15 cellular contexts compared by ENCODE assay signal in genomic region chr2:152571035-152571766, GRCh38.
DNase-seq lines count a peak whose midpoint lies in the region; ATAC-seq, FAIRE-seq and TF ChIP-seq lines count a peak whose summit lies in the region.
"Had no signal": no experiment of that assay in that cellular context is flagged by ENCODE, and none has a peak within 500 bp of the region (broad histone marks: within the 10 kb centered on the region; RNA-seq: fewer than 3 reads in every experiment).

No MANE protein-coding gene starts in this region.

- RAD21 ChIA-PET in GM12878 (lab: Charles Lee; ENCODE audit: unreplicated experiment), result interaction anchor here (0.5 to 2.3 kb wide), 5 partner anchors 11 to 1282 kb away, joined by 3 to 9 read pairs (median 3); no protein-coding TSS in a partner anchor

- in situ Hi-C loops in GM12878 (cut with MboI), result no loop called here

- intact Hi-C loops in GM12878 (cut with micrococcal nuclease; ENCODE audit: unreplicated experiment) (loop anchor here (1.0 kb wide), 1 partner anchor 378 kb away; no protein-coding TSS in a partner anchor), left cardiac atrium (cut with DNase I) (no loop called here), left lung (cut with DNase I) (no loop called here)

- no peak for TF ChIP-seq CTCF in GM12878 (IDR thresholded peaks at IDR 0.05 in 2 of 3, conservative IDR thresholded peaks at IDR 0.05 in 1 of 3; ENCODE audit: control insufficient read depth in 2 of 3, extremely low read depth in 1 of 3, insufficient read depth in 1 of 3, low read depth in 3 of 3, low read length in 3 of 3)
- no peak for TF ChIP-seq CTCF in left lung (IDR thresholded peaks at IDR 0.05)

- ATAC-seq in GM12878 (peak; percentile 8; the same call in 1 of the 3 replicates), left cardiac atrium (peak; percentile 50 to 96), left lung (no peak)
- ATAC-seq: body of pancreas; stimulated activated memory B cell treated with anti-CD40 and anti-IgM and Interleukin-4, amounts not matched to agents 10 μg/mL and 1 μg/mL and 100 μg/mL, for 72 hours had no signal

- H3K4me1 ChIP-seq in GM12878 (ENCODE audit: control insufficient read depth, insufficient read depth, low read length), result peaks cover 16% of the 10 kb centered on the region
- H3K4me1 ChIP-seq in left lung, result no peaks in the 10 kb centered on the region
- H3K4me1 ChIP-seq: body of pancreas had no signal

- H3K27me3 ChIP-seq in GM12878 (replicated peaks in 1 of 2; ENCODE audit: control insufficient read depth in 2 of 2, insufficient read depth in 2 of 2, low read length in 1 of 2) (no peaks in the 10 kb centered on the region), left lung (no peaks in the 10 kb centered on the region)
- H3K27me3 ChIP-seq: body of pancreas had no signal

- SMC1A ChIA-PET in GM12878 (lab: Charles Lee; ENCODE audit: uncharacterized antibody, unreplicated experiment), result interaction anchor here (0.8 to 3.6 kb wide), 10 partner anchors 8 to 203 kb away, joined by 3 to 12 read pairs (median 3); no protein-coding TSS in a partner anchor

- no peak overlapping the region for H3K9ac ChIP-seq in GM12878 (ENCODE audit: control insufficient read depth, insufficient read depth, low read length)

- BruUV-seq in GM12878 (replicated peaks; lab: Mats Ljungman, UMichigan), result no TSS peak

- TF ChIP-seq POLR2A in GM12878 (IDR thresholded peaks at IDR 0.05; ENCODE audit: low read depth, low read length), result no peak

- no peak for FAIRE-seq in GM12878 (lab: Jason Lieb, UNC)
- FAIRE-seq: GM18507 had no signal

- no peak for TF ChIP-seq EP300 in GM12878 (IDR thresholded peaks at IDR 0.05; ENCODE audit: borderline replicate concordance in 1 of 2, control insufficient read depth in 1 of 2, low read depth in 2 of 2, low read length in 2 of 2)

- CTCF ChIA-PET in GM12878 (lab: Yijun Ruan, JAX), result interaction anchor here (0.9 to 1.6 kb wide), 7 partner anchors 7 to 390 kb away, joined by 3 to 5 read pairs (median 3); no protein-coding TSS in a partner anchor

- H3K4me2 ChIP-seq in GM12878 (ENCODE audit: control insufficient read depth, insufficient read depth), result no peak overlapping the region

- H3K36me3 ChIP-seq in GM12878 (ENCODE audit: control insufficient read depth in 2 of 2, insufficient read depth in 2 of 2, low read length in 1 of 2) (no peaks in the 10 kb centered on the region), left lung (no peaks in the 10 kb centered on the region)

- DNase-seq in HPDE6-E6E7 (ENCODE audit: extremely low spot score) (peak; percentile 62), GM12878 (ENCODE audit: low read depth, low spot score) (no peak), left cardiac atrium (peak; percentile 28), ureter (ENCODE audit: low spot score) (no peak), left lung (no peak)
- no peak for DNase-seq in stimulated activated CD4-positive, alpha-beta T cell treated with anti-CD3 and anti-CD28 coated beads, Interleukin-4, amount 100 ng/mL, for 24 hours
- no peak for DNase-seq in activated naive CD4-positive, alpha-beta T cell (lab: John Stamatoyannopoulos, UW)
- DNase-seq: activated CD4-positive, alpha-beta T cell treated with anti-CD3 and anti-CD28 coated beads, Interleukin-2, amount 10 ng/mL, durations not matched to agents 7 days and 5 days; body of pancreas; CD8-positive, alpha-beta memory T cell; GDM1; stimulated activated CD4-positive, alpha-beta T cell treated with anti-CD3 and anti-CD28 coated beads, Interleukin-2, amount 100 ng/mL, for 48 hours had no signal

- no peaks in the 10 kb centered on the region for H3K9me3 ChIP-seq in GM12878 (replicated peaks; ENCODE audit: control insufficient read depth, insufficient read depth, low read length)
- no peaks in the 10 kb centered on the region for H3K9me3 ChIP-seq in left lung
- H3K9me3 ChIP-seq: body of pancreas had no signal

- H4K20me1 ChIP-seq in GM12878 (ENCODE audit: control insufficient read depth, insufficient read depth), result no peaks in the 10 kb centered on the region

- no peak for TF ChIP-seq RAD21 in GM12878 (IDR thresholded peaks at IDR 0.05; ENCODE audit: insufficient read depth, low read depth, low read length)

- H3K27ac ChIP-seq in GM12878 (ENCODE audit: control insufficient read depth, insufficient read depth) (no peak overlapping the region), temporal lobe (ENCODE audit: low read depth, low read length) (peak overlapping the region; percentile 69), left lung (no peak overlapping the region)
- H3K27ac ChIP-seq: body of pancreas had no signal

- no peak overlapping the region for H2AFZ ChIP-seq in GM12878 (ENCODE audit: control insufficient read depth, low read depth, low read length)

- no peaks in the 10 kb centered on the region for H3K79me2 ChIP-seq in GM12878 (ENCODE audit: control insufficient read depth, insufficient read depth, low read length)

- POLR2A ChIA-PET in GM12878 (lab: Charles Lee), result no interaction called here

- H3K4me3 ChIP-seq in GM12878 (no peak overlapping the region), left lung (no peak overlapping the region)
- H3K4me3 ChIP-seq: body of pancreas had no signal

- WGBS in GM12878 (ENCODE audit: insufficient coverage, insufficient replicate concordance, low lambda C conversion rate, missing lambda C conversion rate), result 38% methylated on average over 3 of the region's 3 CpGs

TF ChIP-seq in GM12878, 131 proteins besides CTCF, POLR2A, EP300 and RAD21:
- no peak for TF ChIP-seq MYC (IDR thresholded peaks at IDR 0.05; ENCODE audit: insufficient read depth, insufficient read length, insufficient replicate concordance, low read length, severe bottlenecking)
TF ChIP-seq in GM12878: peak in this region for 0.

Comparison
In these comparisons a context has a peak if more than half of its experiments do, and no peak if none do; other contexts are left out.
1. DNase-seq: peak in HPDE6-E6E7 (single experiment) and left cardiac atrium (single experiment); none in GM12878 (single experiment), ureter (single experiment), stimulated activated CD4-positive, alpha-beta T cell treated with anti-CD3 and anti-CD28 coated beads, Interleukin-4, amount 100 ng/mL, for 24 hours (single experiment), activated naive CD4-positive, alpha-beta T cell (0 of 4) and left lung (0 of 2).